In the genomic region with DNA sequence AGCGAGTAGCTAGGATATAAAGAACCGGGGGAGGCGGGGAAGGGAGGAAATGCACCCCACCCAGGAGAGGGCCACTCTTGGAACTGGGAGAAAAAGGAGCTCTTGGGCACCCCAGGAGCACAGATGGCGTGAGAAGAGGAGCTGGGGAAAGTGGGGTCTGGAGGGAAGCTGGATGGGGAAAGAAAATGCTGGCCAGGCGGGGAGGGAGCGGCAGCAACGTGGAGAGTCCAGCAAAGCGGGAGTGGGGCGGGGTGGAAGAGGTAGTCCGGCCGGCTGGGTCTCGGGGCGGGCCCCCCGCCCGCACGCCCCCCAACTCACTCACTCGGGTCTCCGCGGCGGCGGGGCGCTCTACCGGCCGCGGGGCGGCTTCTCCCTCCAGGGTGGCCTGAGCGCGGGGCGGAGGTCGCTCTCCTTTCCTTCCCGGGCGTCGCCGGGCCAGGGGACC, we compare ENCODE assay signal across 1 cellular context.
TF ChIP-seq lines count a peak whose summit lies in the region.

No MANE protein-coding gene starts in this region.

TF ChIP-seq in endothelial cell of umbilical vein, 7 proteins besides CTCF, POLR2A, EP300 and RAD21 (continued from another document):
- no peak for TF ChIP-seq EZH2 (IDR thresholded peaks at IDR 0.05; ENCODE audit: borderline replicate concordance, low read depth, low read length, severe bottlenecking)
- no peak for TF ChIP-seq POLR2AphosphoS5 (IDR thresholded peaks at IDR 0.05; ENCODE audit: insufficient read depth, low read depth, low read length)
- no peak for TF ChIP-seq FOS (IDR thresholded peaks at IDR 0.05; ENCODE audit: borderline replicate concordance, insufficient read depth, low read length)
- TF ChIP-seq GATA2 (IDR thresholded peaks at IDR 0.05; ENCODE audit: insufficient read depth, insufficient read length, low read depth, low read length), result no peak
